ENCODE assay signal across 9 cellular contexts in the genomic region with DNA sequence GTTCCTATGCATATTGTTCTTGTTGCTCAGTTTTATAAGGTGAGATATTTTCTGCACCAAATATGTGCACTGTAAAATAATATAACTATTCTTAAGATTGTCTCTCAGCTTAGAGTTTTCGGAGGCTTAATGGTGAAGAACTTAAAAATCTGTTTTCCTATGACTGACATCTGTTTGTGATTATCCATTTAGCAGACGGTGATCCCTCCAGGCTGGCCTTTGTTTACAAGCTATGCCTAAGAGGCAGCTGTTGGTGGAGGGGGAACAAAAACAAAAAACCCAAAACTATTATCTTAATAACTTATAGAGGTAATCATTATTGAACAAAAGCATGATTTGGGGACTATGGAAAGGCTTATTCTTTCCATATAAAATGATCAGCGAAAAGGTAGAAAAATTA. TPM values are rescaled to one million over a fixed set of nuclear protein-coding genes. Genes with fewer than 3 reads are reported as not detected.
DNase-seq lines count a peak whose midpoint lies in the region; ATAC-seq, FAIRE-seq and TF ChIP-seq lines count a peak whose summit lies in the region.
"Had no signal": no experiment of that assay in that cellular context is flagged by ENCODE, and none has a peak within 500 bp of the region (broad histone marks: within the 10 kb centered on the region; RNA-seq: fewer than 3 reads in every experiment).

No MANE protein-coding gene starts in this region.

- CTCF ChIA-PET in endothelial cell of umbilical vein (lab: Charles Lee), result interaction anchor here (0.8 to 3.0 kb wide), 15 partner anchors 10 to 325 kb away, joined by 3 to 18 read pairs (median 4); a partner anchor contains a TSS

- H3K9me3 ChIP-seq in OCI-LY3 (ENCODE audit: insufficient read depth, low read length) (no peaks in the 10 kb centered on the region), endothelial cell of umbilical vein (replicated peaks; ENCODE audit: control insufficient read depth, insufficient read depth, low read length) (no peaks in the 10 kb centered on the region)

- no peak for FAIRE-seq in endothelial cell of umbilical vein (lab: Jason Lieb, UNC)
- FAIRE-seq in urothelium cell line (lab: Jason Lieb, UNC), result no peak
- FAIRE-seq: colon had no signal

- TF ChIP-seq POLR2A in endothelial cell of umbilical vein (IDR thresholded peaks at IDR 0.05; ENCODE audit: low read depth, low read length), result no peak

- H3K4me3 Mint-ChIP-seq in activated CD4-positive, alpha-beta T cell treated with anti-CD3 and anti-CD28 coated beads, Interleukin-2, amount 10 ng/mL, durations not matched to agents 24 days and 14 days, result peak overlapping the region; percentile 85
- peak overlapping the region; percentile 79 to 82 for H3K4me3 Mint-ChIP-seq in stimulated activated naive B cell treated with anti-CD40 and anti-IgM and Interleukin-4, amounts not matched to agents 10 μg/mL and 1 μg/mL and 100 μg/mL, for 72 hours

- DNase-seq in activated CD4-positive, alpha-beta T cell treated with anti-CD3 and anti-CD28 coated beads, Interleukin-2, amount 10 ng/mL, durations not matched to agents 24 days and 14 days, result no peak
- no peak for DNase-seq in activated CD4-positive, alpha-beta T cell treated with anti-CD3 and anti-CD28 coated beads, Interleukin-2, amount 50 U/mL, for 48 hours
- DNase-seq in endothelial cell of umbilical vein (ENCODE audit: low read depth, low spot score), result no peak
- DNase-seq in stimulated activated naive B cell treated with anti-CD40 and anti-IgM and Interleukin-4, amounts not matched to agents 10 μg/mL and 1 μg/mL and 100 μg/mL, for 72 hours, result no peak
- no peak for DNase-seq in urothelium cell line (ENCODE audit: low spot score)

- POLR2A ChIA-PET in endothelial cell of umbilical vein (lab: Charles Lee), result interaction anchor here (0.8 to 3.0 kb wide), 7 partner anchors 10 to 72 kb away, joined by 3 to 25 read pairs (median 9); a partner anchor contains a TSS

- H3K27me3 Mint-ChIP-seq in activated CD4-positive, alpha-beta T cell treated with anti-CD3 and anti-CD28 coated beads, Interleukin-2, amount 10 ng/mL, durations not matched to agents 24 days and 14 days, result peaks cover 2% of the 10 kb centered on the region
- peaks cover 0 to 12% of the 10 kb centered on the region in 2 donors for H3K27me3 Mint-ChIP-seq in stimulated activated naive B cell treated with anti-CD40 and anti-IgM and Interleukin-4, amounts not matched to agents 10 μg/mL and 1 μg/mL and 100 μg/mL, for 72 hours

- H3K79me2 ChIP-seq in OCI-LY3 (ENCODE audit: low read length), result 0 out of 2 replicates have a peak, but pooled peaks cover 6% of the 10 kb centered on the region
- H3K79me2 ChIP-seq in endothelial cell of umbilical vein (ENCODE audit: control insufficient read depth, insufficient read depth, low read length), result peaks cover 26% of the 10 kb centered on the region

- H3K4me1 Mint-ChIP-seq in activated CD4-positive, alpha-beta T cell treated with anti-CD3 and anti-CD28 coated beads, Interleukin-2, amount 10 ng/mL, durations not matched to agents 24 days and 14 days, result peaks cover 53% of the 10 kb centered on the region
- peaks cover 41 to 49% of the 10 kb centered on the region in 2 donors for H3K4me1 Mint-ChIP-seq in stimulated activated naive B cell treated with anti-CD40 and anti-IgM and Interleukin-4, amounts not matched to agents 10 μg/mL and 1 μg/mL and 100 μg/mL, for 72 hours

- no peak for TF ChIP-seq CTCF in OCI-LY3 (IDR thresholded peaks at IDR 0.05; ENCODE audit: low read depth, low read length)
- TF ChIP-seq CTCF in endothelial cell of umbilical vein (IDR thresholded peaks at IDR 0.05; ENCODE audit: extremely low read depth in 1 of 2, insufficient read depth in 1 of 2, low read depth in 1 of 2, low read length in 2 of 2), result no peak

- no peaks in the 10 kb centered on the region for H4K20me1 ChIP-seq in OCI-LY3 (ENCODE audit: insufficient read depth, low read length)
- no peaks in the 10 kb centered on the region for H4K20me1 ChIP-seq in endothelial cell of umbilical vein (replicated peaks; ENCODE audit: control insufficient read depth, extremely low read depth, insufficient read depth, low read length)

- no peaks in the 10 kb centered on the region for H3K9me1 ChIP-seq in endothelial cell of umbilical vein (replicated peaks; ENCODE audit: control insufficient read depth, extremely low read depth, insufficient read depth, low read length)

- H3K27ac Mint-ChIP-seq in activated CD4-positive, alpha-beta T cell treated with anti-CD3 and anti-CD28 coated beads, Interleukin-2, amount 10 ng/mL, durations not matched to agents 24 days and 14 days, result peak overlapping the region; percentile 96
- peak overlapping the region; percentile 93 for H3K27ac Mint-ChIP-seq in stimulated activated naive B cell treated with anti-CD40 and anti-IgM and Interleukin-4, amounts not matched to agents 10 μg/mL and 1 μg/mL and 100 μg/mL, for 72 hours

- dilution Hi-C loops in endothelial cell of umbilical vein (cut with MboI; ENCODE audit: extremely low pct_ligation_motif_present, low sequenced_read_pairs), result no loop called here

- H3K4me2 ChIP-seq in OCI-LY3 (ENCODE audit: low read length) (peak overlapping the region; percentile 74), endothelial cell of umbilical vein (ENCODE audit: insufficient read depth, low read length) (peak overlapping the region; percentile 82)

- ATAC-seq in stimulated activated naive B cell treated with anti-CD40 and anti-IgM and Interleukin-4, amounts not matched to agents 10 μg/mL and 1 μg/mL and 100 μg/mL, for 72 hours (replicated peaks), result no peak
- no peak for ATAC-seq in GM21528 (IDR thresholded peaks at IDR 0.05; ENCODE audit: low FRiP score, unreplicated experiment)
- no peak for ATAC-seq in HG02610 (IDR thresholded peaks at IDR 0.05; ENCODE audit: unreplicated experiment)

- H2AFZ ChIP-seq in OCI-LY3 (ENCODE audit: low read depth, low read length), result no peak overlapping the region
- H2AFZ ChIP-seq in endothelial cell of umbilical vein (ENCODE audit: low read depth, low read length), result no peak overlapping the region

- H3K36me3 ChIP-seq in OCI-LY3 (replicated peaks; ENCODE audit: low read depth, low read length) (no peaks in the 10 kb centered on the region), endothelial cell of umbilical vein (ENCODE audit: control insufficient read depth in 2 of 2, extremely low read depth in 1 of 2, insufficient read depth in 2 of 2, low read length in 2 of 2) (no peaks in the 10 kb centered on the region)

- H3K36me3 Mint-ChIP-seq in activated CD4-positive, alpha-beta T cell treated with anti-CD3 and anti-CD28 coated beads, Interleukin-2, amount 10 ng/mL, durations not matched to agents 24 days and 14 days (ENCODE audit: low read depth), result peaks cover 20% of the 10 kb centered on the region
- peaks cover 0 to 10% of the 10 kb centered on the region in 2 donors for H3K36me3 Mint-ChIP-seq in stimulated activated naive B cell treated with anti-CD40 and anti-IgM and Interleukin-4, amounts not matched to agents 10 μg/mL and 1 μg/mL and 100 μg/mL, for 72 hours

- BruUV-seq in endothelial cell of umbilical vein (replicated peaks; lab: Mats Ljungman, UMichigan), result no TSS peak

- H3K4me3 ChIP-seq in OCI-LY3 (ENCODE audit: low read length) (peak overlapping the region; percentile 65), endothelial cell of umbilical vein (replicated peaks in 1 of 3; ENCODE audit: insufficient read depth in 1 of 3, low read depth in 1 of 3, low read length in 3 of 3) (peak overlapping the region; percentile 2 to 49 (median 7))

- H3K27me3 ChIP-seq in OCI-LY3 (ENCODE audit: low read depth, low read length) (no peaks in the 10 kb centered on the region), endothelial cell of umbilical vein (ENCODE audit: control insufficient read depth in 2 of 2, insufficient read depth in 2 of 2, low read length in 2 of 2) (no peaks in the 10 kb centered on the region)

- intact Hi-C loops in activated CD4-positive, alpha-beta T cell treated with anti-CD3 and anti-CD28 coated beads, Interleukin-2, amount 10 ng/mL, durations not matched to agents 24 days and 14 days (cut with micrococcal nuclease), result loop anchor here (1.0 kb wide), 8 partner anchors 7 to 678 kb away; a partner anchor contains a TSS
- intact Hi-C loops in endothelial cell of umbilical vein (cut with micrococcal nuclease), result loop anchor here (1.0 to 2.0 kb wide), 2 partner anchors 39 to 76 kb away; no protein-coding TSS in a partner anchor

- H3K4me1 ChIP-seq in OCI-LY3 (ENCODE audit: low read length), result peaks cover 65% of the 10 kb centered on the region
- peaks cover 47% of the 10 kb centered on the region for H3K4me1 ChIP-seq in endothelial cell of umbilical vein (ENCODE audit: control insufficient read depth, extremely low read depth, insufficient read depth, low read length)

- H3K9me3 Mint-ChIP-seq in activated CD4-positive, alpha-beta T cell treated with anti-CD3 and anti-CD28 coated beads, Interleukin-2, amount 10 ng/mL, durations not matched to agents 24 days and 14 days, result peaks cover 16% of the 10 kb centered on the region
- peaks cover 4% of the 10 kb centered on the region in 2 donors for H3K9me3 Mint-ChIP-seq in stimulated activated naive B cell treated with anti-CD40 and anti-IgM and Interleukin-4, amounts not matched to agents 10 μg/mL and 1 μg/mL and 100 μg/mL, for 72 hours

- peak overlapping the region; percentile 61 for H3K9ac ChIP-seq in OCI-LY3 (ENCODE audit: low read length)
- H3K9ac ChIP-seq in endothelial cell of umbilical vein (replicated peaks; ENCODE audit: extremely low read depth, insufficient read depth, low read length), result peak overlapping the region; percentile 83

- H3K27ac ChIP-seq in OCI-LY3 (ENCODE audit: low read length), result peak overlapping the region; percentile 91
- H3K27ac ChIP-seq in endothelial cell of umbilical vein (ENCODE audit: insufficient read depth, low read depth, low read length), result peak overlapping the region; percentile 95

TF ChIP-seq in endothelial cell of umbilical vein, 7 proteins besides CTCF, POLR2A, EP300 and RAD21:
- TF ChIP-seq MYC (IDR thresholded peaks at IDR 0.05; ENCODE audit: low read depth, low read length), result no peak
- TF ChIP-seq FOS (IDR thresholded peaks at IDR 0.05; ENCODE audit: borderline replicate concordance, insufficient read depth, low read length), result no peak
TF ChIP-seq in endothelial cell of umbilical vein: peak in this region for 0.

RNA-seq across cellular contexts. Expression of a gene that starts 0.7 kb away (rescaled TPM):
- 1.3 and 1.5 TPM in 2 replicates for total RNA-seq in activated CD4-positive, alpha-beta T cell treated with anti-CD3 and anti-CD28 coated beads, Interleukin-2, amount 10 ng/mL, durations not matched to agents 24 days and 14 days
- 9.5 and 9.7 TPM in 2 replicates for total RNA-seq in endothelial cell of umbilical vein
- polyA plus RNA-seq in endothelial cell of umbilical vein, result 7.9 and 9.6 TPM in 2 replicates
- 8.5 and 10.0 TPM in 2 replicates for polyA plus RNA-seq in endothelial cell of umbilical vein (2011; cell fraction: cytosol; rRNA removed)
- polyA plus RNA-seq in endothelial cell of umbilical vein (2011; cell fraction: nucleus; rRNA removed), result 8.6 and 9.5 TPM in 2 replicates
- polyA plus RNA-seq in endothelial cell of umbilical vein (2012), result 10.7 and 14.4 TPM in 2 replicates
- 15.5 and 22.7 TPM in 2 replicates for polyA minus RNA-seq in endothelial cell of umbilical vein
- not detected for polyA minus RNA-seq in endothelial cell of umbilical vein (2011; cell fraction: cytosol; rRNA and poly(A)+ RNA removed)
- polyA minus RNA-seq in endothelial cell of umbilical vein (2011; cell fraction: nucleus; rRNA and poly(A)+ RNA removed), result 10.7 and 16.8 TPM in 2 replicates
